In genomic region chr5:34610576-34610975, GRCh38 we compare ENCODE assay signal across 28 cellular contexts. TPM values are rescaled to one million over a fixed set of nuclear protein-coding genes. Genes with fewer than 3 reads are reported as not detected.
DNase-seq lines count a peak whose midpoint lies in the region; ATAC-seq and TF ChIP-seq lines count a peak whose summit lies in the region.
"Had no signal": no experiment of that assay in that cellular context is flagged by ENCODE, and none has a peak within 500 bp of the region (broad histone marks: within the 10 kb centered on the region; RNA-seq: fewer than 3 reads in every experiment).

No MANE protein-coding gene starts in this region.

- H3K4me1 ChIP-seq in GM23338 (ENCODE audit: insufficient read depth) = peaks cover 18% of the 10 kb centered on the region
- H3K4me1 ChIP-seq in fibroblast of lung (ENCODE audit: control insufficient read depth, extremely low read depth, insufficient read depth, low read length) = peaks cover 18% of the 10 kb centered on the region
- peaks cover 6 to 14% of the 10 kb centered on the region in 2 donors for H3K4me1 ChIP-seq in neuronal stem cell (ENCODE audit: control insufficient read depth in 2 of 2, insufficient read depth in 1 of 2, low read depth in 1 of 2, low read length in 2 of 2)
- H3K4me1 ChIP-seq: BE2C, psoas muscle had no signal

- H3F3A ChIP-seq in GM23338 (replicated peaks; ENCODE audit: low read depth) = no peaks in the 10 kb centered on the region

- no peak overlapping the region for H4K8ac ChIP-seq in neuronal stem cell (ENCODE audit: low read depth, low read length)

- H4K20me1 ChIP-seq in GM23338 (replicated peaks; ENCODE audit: insufficient read depth) (no peaks in the 10 kb centered on the region), fibroblast of lung (ENCODE audit: control insufficient read depth, extremely low read depth, insufficient read depth, low read length) (no peaks in the 10 kb centered on the region)

- no peaks in the 10 kb centered on the region for H3K27me3 ChIP-seq in GM23338 (ENCODE audit: insufficient read depth)
- no peaks in the 10 kb centered on the region for H3K27me3 ChIP-seq in fibroblast of lung (ENCODE audit: control insufficient read depth, insufficient read depth, low read length)
- no peaks in the 10 kb centered on the region for H3K27me3 ChIP-seq in neuronal stem cell (ENCODE audit: control insufficient read depth in 3 of 3, insufficient read depth in 3 of 3, low read depth in 1 of 3, low read length in 3 of 3)
- no peaks in the 10 kb centered on the region for H3K27me3 ChIP-seq in CD4-positive, alpha-beta T cell (ENCODE audit: control insufficient read depth, insufficient read depth, low read length)
- H3K27me3 ChIP-seq: BE2C, neutrophil, tibial artery had no signal

- no peak overlapping the region for H3K14ac ChIP-seq in neuronal stem cell (ENCODE audit: low read length)

- H3K79me2 ChIP-seq in GM23338 (replicated peaks; ENCODE audit: insufficient read depth) (no peaks in the 10 kb centered on the region), fibroblast of lung (ENCODE audit: control insufficient read depth, insufficient read depth, low read length) (no peaks in the 10 kb centered on the region)

- H3K9me3 Mint-ChIP-seq in GM23338 = no peaks in the 10 kb centered on the region
- no peaks in the 10 kb centered on the region for H3K9me3 Mint-ChIP-seq in CD4-positive, alpha-beta T cell
- H3K9me3 Mint-ChIP-seq: activated naive CD8-positive, alpha-beta T cell treated with anti-CD3 and anti-CD28 coated beads, Interleukin-2, amount 50 U/mL, for 24 hours had no signal

- peaks cover 18% of the 10 kb centered on the region for H3K4me1 Mint-ChIP-seq in GM23338
- H3K4me1 Mint-ChIP-seq in CD4-positive, alpha-beta T cell (ENCODE audit: low read depth) = no peaks in the 10 kb centered on the region
- H3K4me1 Mint-ChIP-seq: activated naive CD8-positive, alpha-beta T cell treated with anti-CD3 and anti-CD28 coated beads, Interleukin-2, amount 50 U/mL, for 24 hours had no signal

- H3K4me2 ChIP-seq in GM23338 = peak overlapping the region; percentile 45; the same call in 1 of the 2 replicates
- no peak overlapping the region for H3K4me2 ChIP-seq in fibroblast of lung (ENCODE audit: extremely low read depth, insufficient read depth, low read length)
- H3K4me2 ChIP-seq in neuronal stem cell (ENCODE audit: insufficient read depth, low read length, poor library complexity, severe bottlenecking) = no peak overlapping the region

- H3K27me3 Mint-ChIP-seq in GM23338 (ENCODE audit: insufficient read depth, low read depth, poor library complexity) = peaks cover 7% of the 10 kb centered on the region
- peaks cover 11% of the 10 kb centered on the region for H3K27me3 Mint-ChIP-seq in CD4-positive, alpha-beta T cell

- H4K91ac ChIP-seq in neuronal stem cell (ENCODE audit: low read depth, low read length, poor library complexity) = no peak overlapping the region

- no peak overlapping the region for H3K9ac ChIP-seq in fibroblast of lung (ENCODE audit: insufficient read depth, low read length)
- H3K9ac ChIP-seq in neuronal stem cell (ENCODE audit: low read depth, low read length, poor library complexity) = no peak overlapping the region

- H3K79me1 ChIP-seq in neuronal stem cell (ENCODE audit: low read depth, low read length) = no peaks in the 10 kb centered on the region

- POLR2A ChIA-PET in CD4-positive, alpha-beta T cell (lab: Charles Lee) = interaction anchor here (0.7 kb wide), 1 partner anchor 16 kb away, joined by 3 read pairs; no protein-coding TSS in a partner anchor

- peak overlapping the region; percentile 18; the same call in 1 of the 2 replicates for H3K27ac ChIP-seq in GM23338 (ENCODE audit: low read depth)
- H3K27ac ChIP-seq in fibroblast of lung (ENCODE audit: insufficient read depth, low read length) = peak overlapping the region; percentile 81
- peak overlapping the region; percentile 63 for H3K27ac ChIP-seq in neuronal stem cell (replicated peaks; ENCODE audit: low read length)
- no peak overlapping the region for H3K27ac ChIP-seq in CD4-positive, alpha-beta T cell (ENCODE audit: low read depth, low read length)
- H3K27ac ChIP-seq: neutrophil, psoas muscle had no signal

- no peaks in the 10 kb centered on the region for H3K36me3 Mint-ChIP-seq in GM23338 (ENCODE audit: low read depth)
- no peaks in the 10 kb centered on the region for H3K36me3 Mint-ChIP-seq in CD4-positive, alpha-beta T cell (ENCODE audit: low read depth)

- no peak overlapping the region for H2AK5ac ChIP-seq in neuronal stem cell (ENCODE audit: low read depth, low read length)

- H3K18ac ChIP-seq in neuronal stem cell (ENCODE audit: low read length) = no peak overlapping the region

- no peak for DNase-seq in GM23338 (ENCODE audit: low spot score)
- DNase-seq in SK-MEL-5 (ENCODE audit: low read depth, low spot score) = peak; percentile 74
- no peak for DNase-seq in fibroblast of lung (ENCODE audit: low read depth in 2 of 2)
- peak; percentile 5 for DNase-seq in neuronal stem cell (ENCODE audit: low spot score)
- no peak for DNase-seq in LoVo (ENCODE audit: low spot score)
- no peak for DNase-seq in CD4-positive, alpha-beta T cell
- DNase-seq: activated CD4-positive, alpha-beta T cell treated with anti-CD3 and anti-CD28 coated beads, Interleukin-2, amount 50 U/mL, for 1 hour; activated CD4-positive, CD25-positive, alpha-beta regulatory T cell; activated gamma-delta T cell treated with Interleukin-2 at 50 U/mL for 16 hours; activated naive CD8-positive, alpha-beta T cell treated with anti-CD3 and anti-CD28 coated beads, Interleukin-2, amount 50 U/mL, for 24 hours; activated T-cell treated with anti-CD3 and anti-CD28 coated beads, Interleukin-2, amount 50 U/mL, for 48 hours; BE2C; cerebellar nuclear complex; DMS153; H7; hippocampal formation; left cardiac atrium; NCI-H1092 treated with DMSO at 0.1 percent for 48 hours; NCI-H1694 treated with DMSO at 0.1 percent for 48 hours; NCI-H446; NCI-H748 treated with DMSO at 0.1 percent for 48 hours; psoas muscle; stimulated activated CD4-positive, alpha-beta T cell treated with anti-CD3 and anti-CD28 coated beads, Interleukin-4, amount 100 ng/mL, for 1 hour; tibial artery had no signal

- H3K4me3 Mint-ChIP-seq in GM23338 = no peak overlapping the region
- H3K4me3 Mint-ChIP-seq in CD4-positive, alpha-beta T cell = no peak overlapping the region
- H3K4me3 Mint-ChIP-seq: activated naive CD8-positive, alpha-beta T cell treated with anti-CD3 and anti-CD28 coated beads, Interleukin-2, amount 50 U/mL, for 24 hours had no signal

- no peak overlapping the region for H2BK15ac ChIP-seq in neuronal stem cell (ENCODE audit: low read length)

- H3K9me2 ChIP-seq in GM23338 (ENCODE audit: insufficient read depth) = no peaks in the 10 kb centered on the region

- H3K36me3 ChIP-seq in GM23338 (ENCODE audit: insufficient read depth) (no peaks in the 10 kb centered on the region), fibroblast of lung (ENCODE audit: control insufficient read depth, insufficient read depth, low read length) (no peaks in the 10 kb centered on the region), neuronal stem cell (replicated peaks in 1 of 2; ENCODE audit: control insufficient read depth in 2 of 2, insufficient read depth in 2 of 2, low read length in 2 of 2) (no peaks in the 10 kb centered on the region)
- H3K36me3 ChIP-seq: BE2C, neutrophil, tibial artery had no signal

- 0 out of 2 replicates have a peak overlapping the region, but pooled peaks have one; percentile 14 for H2AFZ ChIP-seq in GM23338
- no peak overlapping the region for H2AFZ ChIP-seq in fibroblast of lung (ENCODE audit: low read length)
- peak overlapping the region; percentile 57 for H2AFZ ChIP-seq in neuronal stem cell (ENCODE audit: low read length)

- H3K4ac ChIP-seq in neuronal stem cell (ENCODE audit: low read length) = no peak overlapping the region

- ATAC-seq in GM23338 = no peak
- no peak for ATAC-seq in GM18519 (IDR thresholded peaks at IDR 0.05; ENCODE audit: low FRiP score, unreplicated experiment)
- ATAC-seq in CD4-positive, alpha-beta T cell (ENCODE audit: poor library complexity) = no peak
- ATAC-seq in HG03521 (IDR thresholded peaks at IDR 0.05; ENCODE audit: unreplicated experiment) = no peak
- ATAC-seq: activated naive CD8-positive, alpha-beta T cell treated with anti-CD3 and anti-CD28 coated beads, Interleukin-2, amount 50 U/mL, for 24 hours; left cardiac atrium; psoas muscle; sciatic nerve had no signal

- H2BK5ac ChIP-seq in neuronal stem cell (ENCODE audit: low read length) = no peak overlapping the region

- H3K4me3 ChIP-seq in GM23338 = no peak overlapping the region
- H3K4me3 ChIP-seq in fibroblast of lung (replicated peaks in 1 of 4; ENCODE audit: control extremely low read depth in 1 of 4, insufficient read depth in 1 of 4, low read depth in 3 of 4, low read length in 4 of 4) = no peak overlapping the region
- no peak overlapping the region for H3K4me3 ChIP-seq in neuronal stem cell (ENCODE audit: low read length in 2 of 2)
- H3K4me3 ChIP-seq: psoas muscle, tibial artery had no signal

- 0 out of 2 replicates have a peak overlapping the region, but pooled peaks have one; percentile 3 for H3K27ac Mint-ChIP-seq in GM23338
- H3K27ac Mint-ChIP-seq in CD4-positive, alpha-beta T cell = no peak overlapping the region
- H3K27ac Mint-ChIP-seq: activated naive CD8-positive, alpha-beta T cell treated with anti-CD3 and anti-CD28 coated beads, Interleukin-2, amount 50 U/mL, for 24 hours had no signal

- intact Hi-C loops in CD4-positive, alpha-beta T cell (cut with DNase I, micrococcal nuclease) = no loop called here

- CTCF ChIA-PET in CD4-positive, alpha-beta T cell (lab: Charles Lee) = no interaction called here

- no peak overlapping the region for H3K23ac ChIP-seq in neuronal stem cell (ENCODE audit: low read depth, low read length, poor library complexity)

- in situ Hi-C loops in SK-MEL-5 (cut with HindIII; ENCODE audit: low pct_unique_long_range_greater_than_20kb, low sequenced_read_pairs) = no loop called here

- H2BK120ac ChIP-seq in neuronal stem cell (ENCODE audit: low read depth, low read length) = no peak overlapping the region

- TF ChIP-seq CTCF in GM23338 (conservative IDR thresholded peaks at IDR 0.05; ENCODE audit: low read depth in 2 of 2) (no peak), fibroblast of lung (conservative IDR thresholded peaks at IDR 0.05 in 1 of 2, IDR thresholded peaks at IDR 0.05 in 1 of 2; ENCODE audit: low read depth in 1 of 2, low read length in 2 of 2) (no peak)
- no peak for TF ChIP-seq CTCF in CD4-positive, alpha-beta T cell (IDR thresholded peaks at IDR 0.05)

- no peaks in the 10 kb centered on the region for H3K9me3 ChIP-seq in fibroblast of lung (ENCODE audit: control insufficient read depth, insufficient read depth, low read depth, low read length)
- H3K9me3 ChIP-seq in neuronal stem cell (replicated peaks in 1 of 2; ENCODE audit: control insufficient read depth in 2 of 2, insufficient read depth in 1 of 2, low read depth in 1 of 2, low read length in 2 of 2) = no peaks in the 10 kb centered on the region
- H3K9me3 ChIP-seq in CD4-positive, alpha-beta T cell (ENCODE audit: control insufficient read depth, low read length) = no peaks in the 10 kb centered on the region
- H3K9me3 ChIP-seq: BE2C, neutrophil, psoas muscle, tibial artery had no signal

- H2BK12ac ChIP-seq in neuronal stem cell (ENCODE audit: low read length) = no peak overlapping the region

RNA-seq across cellular contexts. Expression of gene RAI14, which starts 45.6 kb away (rescaled TPM):
- 90.3 and 95.8 TPM in 2 replicates for total RNA-seq in GM23338 (2014; rRNA removed; shearing (Covaris generic))
- polyA plus RNA-seq in GM23338 (2016; fragmentation: Nextera tagmentation; extraction: Ambion mirVana) = 46.7 and 58.8 TPM in 2 replicates
- 44.9 and 45.1 TPM in 2 replicates for total RNA-seq in SK-MEL-5 (2014; rRNA removed; shearing (Covaris generic))
- polyA plus RNA-seq in SK-MEL-5 (2015; cell fraction: cytosol; rRNA removed) = 42.2 and 57.5 TPM in 2 replicates
- 17.5 and 27.0 TPM in 2 replicates for polyA plus RNA-seq in SK-MEL-5 (2015; cell fraction: nucleus; rRNA removed)
- 82.7 and 125 TPM in 2 replicates for total RNA-seq in fibroblast of lung
- polyA plus RNA-seq in fibroblast of lung = 98.7 and 128 TPM in 2 replicates
- polyA plus RNA-seq in fibroblast of lung (2012) = 98.4 and 101 TPM in 2 replicates
- polyA minus RNA-seq in fibroblast of lung (ENCODE audit: low replicate concordance) = 542 and 706 TPM in 2 replicates
- 53.0 TPM for polyA plus RNA-seq in neuronal stem cell (2013, experiment 1 of 2)
- 52.8 TPM for polyA plus RNA-seq in neuronal stem cell (2013, experiment 2 of 2)
- under 1 TPM; 0.20 to 0.60 TPM for total RNA-seq in CD4-positive, alpha-beta T cell

Comparison
In these comparisons a context has a peak if more than half of its experiments do, and no peak if none do; other contexts are left out.
1. DNase-seq: peak in SK-MEL-5 (single experiment) and neuronal stem cell (single experiment); none in GM23338 (single experiment), fibroblast of lung (0 of 2), LoVo (single experiment) and CD4-positive, alpha-beta T cell (0 of 10).
2. RNA of gene RAI14, which starts 45.6 kb away (total RNA-seq): 82.7 to 125 TPM in fibroblast of lung, 90.3 to 95.8 TPM in GM23338 and 44.9 to 45.1 TPM in SK-MEL-5; 0.20 to 0.60 TPM in CD4-positive, alpha-beta T cell; every median in the first group is over 10 times any median in the second.